Comparison of ENCODE assay signal across 8 cellular contexts in the genomic region with DNA sequence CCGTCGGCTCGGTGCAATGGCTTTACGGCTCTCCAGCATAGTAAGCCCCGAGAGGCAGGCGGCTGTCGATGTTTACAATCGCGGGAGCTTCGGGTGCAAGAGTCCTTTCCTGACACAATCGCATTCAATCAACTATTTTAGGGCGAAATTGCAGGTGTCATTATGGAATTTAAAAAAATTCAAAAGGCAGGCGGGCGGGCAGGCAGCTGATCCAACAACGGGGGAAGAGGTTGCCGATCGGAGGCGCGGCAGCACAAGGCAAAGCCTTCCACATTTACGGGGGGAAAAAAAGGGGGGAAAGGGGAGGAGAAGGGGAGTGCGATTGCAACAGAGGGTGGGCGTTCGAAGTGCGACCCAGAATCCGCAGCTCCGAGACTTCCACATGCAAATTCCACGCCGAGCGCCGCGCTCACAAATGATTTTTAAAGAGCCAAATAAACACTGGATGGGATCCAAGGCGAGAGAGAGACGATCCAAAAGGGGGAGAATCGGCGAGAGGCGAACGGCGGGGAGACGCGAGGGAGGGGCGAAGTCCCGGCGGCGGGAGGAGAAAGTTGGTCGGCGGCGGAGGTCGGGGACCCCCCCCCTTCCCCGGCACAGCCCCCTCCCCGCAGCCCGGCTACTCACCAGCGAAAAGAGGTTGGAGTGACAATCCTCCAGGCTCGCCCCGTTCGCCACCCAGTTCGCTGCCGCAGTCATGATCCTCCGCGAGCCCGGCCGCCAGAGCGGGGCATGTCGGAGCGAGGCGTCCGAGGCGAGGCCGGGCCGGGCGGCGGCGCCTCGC. TPM values are rescaled to one million over a fixed set of nuclear protein-coding genes. Genes with fewer than 3 reads are reported as not detected.
DNase-seq lines count a peak whose midpoint lies in the region; ATAC-seq and TF ChIP-seq lines count a peak whose summit lies in the region.

No MANE protein-coding gene starts in this region.

- peak; percentile 37 for ATAC-seq in GM18861 (IDR thresholded peaks at IDR 0.05; ENCODE audit: unreplicated experiment)
- peak; percentile 50 for ATAC-seq in HG03159 (IDR thresholded peaks at IDR 0.05; ENCODE audit: unreplicated experiment)
- ATAC-seq in lung (ENCODE audit: insufficient read depth, low FRiP score): peak; percentile 10

- peaks cover 54% of the 10 kb centered on the region for H3K79me2 ChIP-seq in ACC112 (ENCODE audit: control insufficient read depth, insufficient read depth, low read length, unreplicated experiment)

- DNase-seq in NCI-H510A (lab: John Stamatoyannopoulos, UW) (peak; percentile 53), lung (ENCODE audit: low spot score) (peak; percentile 59)
- DNase-seq in activated CD8-positive, alpha-beta memory T cell treated with anti-CD3 and anti-CD28 coated beads for 1 hour (ENCODE audit: extremely low read depth in 1 of 2, low read depth in 1 of 2): peak; percentile 31 to 49
- peak; percentile 48 for DNase-seq in effector CD8-positive, alpha-beta T cell (lab: John Stamatoyannopoulos, UW)
- DNase-seq in stimulated activated CD4-positive, alpha-beta T cell treated with anti-CD3 and anti-CD28 coated beads, TNF-alpha, amount 100 ng/mL, for 48 hours (ENCODE audit: low read depth in 3 of 3): peak in 2 of 3 donors; percentile 32 to 44

- H3K27ac ChIP-seq in ACC112 (ENCODE audit: low read depth, low read length) (peak overlapping the region; percentile 21), lung (ENCODE audit: low read depth in 1 of 2, low read length in 1 of 2) (peak overlapping the region; percentile 38 to 90)

- 1% methylated on average over 49 to 73 of the region's 73 CpGs for whole genome bisulfite sequencing in lung, 2 donors

- H3K4me3 ChIP-seq in ACC112 (ENCODE audit: low read depth, low read length) (peak overlapping the region; percentile 92), lung (peak overlapping the region; percentile 73)

- no peak for TF ChIP-seq CTCF in lung (IDR thresholded peaks at IDR 0.05; ENCODE audit: control extremely low read depth, extremely low read depth)

- no peaks in the 10 kb centered on the region for H3K36me3 ChIP-seq in ACC112 (ENCODE audit: insufficient read depth, low read length)
- H3K36me3 ChIP-seq in lung (ENCODE audit: control insufficient read depth in 2 of 2, insufficient read depth in 2 of 2, low read length in 2 of 2): no peaks in the 10 kb centered on the region

- no peak overlapping the region for H2AFZ ChIP-seq in ACC112 (ENCODE audit: low read length, unreplicated experiment)

- peaks cover 16% of the 10 kb centered on the region for H3K4me1 ChIP-seq in ACC112 (ENCODE audit: control insufficient read depth, insufficient read depth, low read length, unreplicated experiment)
- H3K4me1 ChIP-seq in lung (ENCODE audit: control insufficient read depth in 2 of 2, insufficient read depth in 2 of 2, low read length in 2 of 2): peaks cover 3 to 4% of the 10 kb centered on the region in 2 donors

- no peaks in the 10 kb centered on the region for H3K9me3 ChIP-seq in lung (ENCODE audit: control insufficient read depth in 2 of 2, insufficient read depth in 1 of 2, low read length in 1 of 2)

- H3K27me3 ChIP-seq in ACC112 (ENCODE audit: insufficient read depth, low read length): no peaks in the 10 kb centered on the region
- H3K27me3 ChIP-seq in lung (ENCODE audit: control insufficient read depth, insufficient read depth): no peaks in the 10 kb centered on the region

RNA-seq across cellular contexts. Expression of gene MED13L, which starts 0.9 kb away (rescaled TPM):
- 100 to 1,000 TPM; 112 to 329 TPM for total RNA-seq in lung
- 10 to 100 TPM; 18.2 to 31.0 TPM for polyA plus RNA-seq in lung

Comparison
In these comparisons a context has a peak if more than half of its experiments do, and no peak if none do; other contexts are left out.
1. Peak in every context shown above with its lines: DNase-seq, ATAC-seq, H3K4me3 ChIP-seq and H3K27ac ChIP-seq.